16 cellular contexts compared by ENCODE assay signal in the genomic region with DNA sequence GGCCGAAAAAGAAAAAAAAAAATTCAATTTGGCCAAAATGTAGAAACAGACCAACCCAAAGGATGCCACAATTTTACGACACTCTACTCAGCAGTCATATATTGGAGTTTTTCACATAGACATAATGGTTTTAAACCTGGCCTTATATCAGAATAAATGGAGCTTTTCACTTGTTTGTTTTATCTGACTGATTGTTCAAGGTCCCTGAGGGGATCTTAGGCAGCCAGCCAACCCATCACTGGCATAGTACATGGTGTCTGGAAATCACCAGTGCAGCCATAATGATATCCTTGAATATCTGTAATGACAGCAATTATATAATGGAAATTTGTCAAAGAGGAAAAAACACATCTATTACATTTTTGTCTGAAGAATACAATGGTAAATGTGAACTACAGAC.
A peak's percentile ranks its signal among the peaks of the same experiment; 100 is the strongest.
DNase-seq lines count a peak whose midpoint lies in the region; FAIRE-seq and TF ChIP-seq lines count a peak whose summit lies in the region.
"Had no signal": no experiment of that assay in that cellular context is flagged by ENCODE, and none has a peak within 500 bp of the region (broad histone marks: within the 10 kb centered on the region; RNA-seq: fewer than 3 reads in every experiment).

No MANE protein-coding gene starts in this region.

- DNase-seq in NCI-H1105 (lab: John Stamatoyannopoulos, UW) (peak; percentile 90), NCI-H2081 (lab: John Stamatoyannopoulos, UW) (peak; percentile 94 to 98), NCI-H345 treated with DMSO at 0.1 percent for 48 hours (lab: John Stamatoyannopoulos, UW; ENCODE audit: unreplicated experiment) (peak; percentile 21), type B pancreatic cell (ENCODE audit: extremely low spot score, unreplicated experiment) (no peak), SKM-1 (lab: John Stamatoyannopoulos, UW; ENCODE audit: unreplicated experiment) (no peak), DMS 273 (lab: John Stamatoyannopoulos, UW; ENCODE audit: unreplicated experiment) (no peak), frontal cortex (ENCODE audit: low spot score in 2 of 2) (no peak)
- DNase-seq: CD4-positive, alpha-beta memory T cell; HCEC 1CT; IMR-90; NCI-H187 treated with DMSO at 0.1 percent for 48 hours; NCI-H526; T-helper 17 cell had no signal

- no peaks in the 10 kb centered on the region for H3K36me3 Mint-ChIP-seq in type B pancreatic cell
- H3K36me3 Mint-ChIP-seq: CD4-positive, alpha-beta memory T cell had no signal

- no peak overlapping the region for H3K27ac Mint-ChIP-seq in type B pancreatic cell
- H3K27ac Mint-ChIP-seq: B cell; CD4-positive, alpha-beta memory T cell; T-helper 17 cell had no signal

- TF ChIP-seq CTCF in type B pancreatic cell (conservative IDR thresholded peaks at IDR 0.05) = no peak

- no peak overlapping the region for H3K4me3 Mint-ChIP-seq in type B pancreatic cell
- H3K4me3 Mint-ChIP-seq: B cell; CD4-positive, alpha-beta memory T cell; T-helper 17 cell had no signal

- H3K27me3 Mint-ChIP-seq in type B pancreatic cell = no peaks in the 10 kb centered on the region
- H3K27me3 Mint-ChIP-seq: B cell; CD4-positive, alpha-beta memory T cell had no signal

- FAIRE-seq in frontal cortex (lab: Jason Lieb, UNC) = no peak
- FAIRE-seq: D721Med, TTC549 had no signal

- no peaks in the 10 kb centered on the region for H3K4me1 Mint-ChIP-seq in type B pancreatic cell (ENCODE audit: unreplicated experiment)
- H3K4me1 Mint-ChIP-seq: B cell; CD4-positive, alpha-beta memory T cell; T-helper 17 cell had no signal

- no peaks in the 10 kb centered on the region for H3K9me3 Mint-ChIP-seq in type B pancreatic cell

Comparison
In these comparisons a context has a peak if more than half of its experiments do, and no peak if none do; other contexts are left out.
1. DNase-seq: peak in NCI-H1105 (single experiment), NCI-H2081 (2 of 2) and NCI-H345 treated with DMSO at 0.1 percent for 48 hours (single experiment); none in type B pancreatic cell (single experiment), SKM-1 (single experiment), DMS 273 (single experiment) and frontal cortex (0 of 2).